19 cellular contexts compared by ENCODE assay signal in the genomic region with DNA sequence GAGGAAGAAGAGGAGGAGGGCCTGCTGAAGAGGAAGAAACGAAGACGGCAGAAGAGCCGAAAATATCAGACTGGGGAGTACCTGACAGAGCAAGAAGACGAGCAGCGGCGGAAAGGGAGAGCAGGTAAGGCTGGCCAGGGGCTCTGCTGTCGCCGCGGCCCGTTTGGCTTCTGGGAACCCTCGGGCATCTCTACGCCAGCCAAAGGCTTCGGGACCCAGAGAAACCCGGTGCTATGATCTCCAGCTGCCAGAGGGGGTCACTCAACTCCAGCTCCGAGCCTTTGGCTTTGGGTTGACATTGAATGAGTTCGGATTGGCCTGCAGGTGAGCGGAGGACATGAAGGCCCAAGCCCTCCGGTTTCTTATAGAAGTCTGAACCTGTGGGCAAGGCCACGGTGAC.
"Had no signal": no experiment of that assay in that cellular context is flagged by ENCODE, and none has a peak within 500 bp of the region (broad histone marks: within the 10 kb centered on the region; RNA-seq: fewer than 3 reads in every experiment).

No MANE protein-coding gene starts in this region.

- H3K27ac ChIP-seq: coronary artery, right atrium auricular region, thoracic aorta had no signal

- H3K36me3 Mint-ChIP-seq: activated naive CD4-positive, alpha-beta T cell treated with anti-CD3 and anti-CD28 coated beads, Interleukin-2, amount 50 U/mL, for 72 hours; natural killer cell treated with Interleukin-12 subunit alpha and Interleukin-12 subunit beta and Interleukin-15 and Interleukin-18, amount 100 ng/mL, for 72 hours had no signal

- H3K27me3 ChIP-seq: esophagus squamous epithelium, right atrium auricular region had no signal

- H3K4me3 ChIP-seq: coronary artery, esophagus squamous epithelium, right atrium auricular region, smooth muscle cell, thoracic aorta had no signal

- ATAC-seq: activated CD8-positive, alpha-beta T cell treated with anti-CD3 and anti-CD28 coated beads for 36 hours; activated naive CD4-positive, alpha-beta T cell treated with anti-CD3 and anti-CD28 coated beads, Interleukin-2, amount 50 U/mL, for 72 hours; activated T-cell treated with anti-CD3 and anti-CD28 coated beads, Interleukin-2, amount 50 U/mL, for 72 hours; left ventricle myocardium superior; natural killer cell treated with Interleukin-12 subunit alpha and Interleukin-12 subunit beta and Interleukin-15 and Interleukin-18, amount 100 ng/mL, for 72 hours had no signal

- DNase-seq: activated CD4-positive, alpha-beta T cell treated with anti-CD3 and anti-CD28 coated beads for 48 hours; activated CD8-positive, alpha-beta memory T cell treated with anti-CD3 and anti-CD28 coated beads, Interleukin-2, amount 50 U/mL, for 4 hours; activated CD8-positive, alpha-beta T cell treated with anti-CD3 and anti-CD28 coated beads for 36 hours; activated gamma-delta T cell; activated T-cell treated with anti-CD3 and anti-CD28 coated beads, Interleukin-2, amount 50 U/mL, for 72 hours; effector CD4-positive, alpha-beta T cell; esophagus squamous epithelium; hippocampal formation; kidney glomerular epithelial cell; left ventricle myocardium superior; occipital lobe; T-helper 1 cell had no signal

- H3K9me3 ChIP-seq: esophagus squamous epithelium, right atrium auricular region, thoracic aorta had no signal

- FAIRE-seq: endothelial cell of umbilical vein had no signal

- H3K9me3 Mint-ChIP-seq: activated CD8-positive, alpha-beta T cell treated with anti-CD3 and anti-CD28 coated beads for 36 hours; activated naive CD4-positive, alpha-beta T cell treated with anti-CD3 and anti-CD28 coated beads, Interleukin-2, amount 50 U/mL, for 72 hours; activated T-cell treated with anti-CD3 and anti-CD28 coated beads, Interleukin-2, amount 50 U/mL, for 72 hours; natural killer cell treated with Interleukin-12 subunit alpha and Interleukin-12 subunit beta and Interleukin-15 and Interleukin-18, amount 100 ng/mL, for 72 hours had no signal

- H3K4me3 Mint-ChIP-seq: activated CD8-positive, alpha-beta T cell treated with anti-CD3 and anti-CD28 coated beads for 36 hours; activated T-cell treated with anti-CD3 and anti-CD28 coated beads, Interleukin-2, amount 50 U/mL, for 72 hours; natural killer cell treated with Interleukin-12 subunit alpha and Interleukin-12 subunit beta and Interleukin-15 and Interleukin-18, amount 100 ng/mL, for 72 hours had no signal

- H3K4me1 ChIP-seq: right atrium auricular region had no signal

- H3K27ac Mint-ChIP-seq: activated CD8-positive, alpha-beta T cell treated with anti-CD3 and anti-CD28 coated beads for 36 hours; activated naive CD4-positive, alpha-beta T cell treated with anti-CD3 and anti-CD28 coated beads, Interleukin-2, amount 50 U/mL, for 72 hours; activated T-cell treated with anti-CD3 and anti-CD28 coated beads, Interleukin-2, amount 50 U/mL, for 72 hours had no signal

- H3K4me2 ChIP-seq: smooth muscle cell had no signal

- H3K27me3 Mint-ChIP-seq: activated CD8-positive, alpha-beta T cell treated with anti-CD3 and anti-CD28 coated beads for 36 hours; natural killer cell treated with Interleukin-12 subunit alpha and Interleukin-12 subunit beta and Interleukin-15 and Interleukin-18, amount 100 ng/mL, for 72 hours had no signal
